1 cellular context compared by ENCODE assay signal in genomic region chr1:221025391-221026355, GRCh38.
TF ChIP-seq lines count a peak whose summit lies in the region.

No MANE protein-coding gene starts in this region.

TF ChIP-seq in GM23338, 12 proteins besides CTCF, POLR2A, EP300 and RAD21:
- TF ChIP-seq ZNF462 (CRISPR knock-in tag; IDR thresholded peaks at IDR 0.05) (no peak), EZH2 (IDR thresholded peaks at IDR 0.05; ENCODE audit: low read depth, unreplicated experiment) (no peak), STAT1 (IDR thresholded peaks at IDR 0.05; ENCODE audit: unreplicated experiment) (no peak), ZNF331 (CRISPR knock-in tag; IDR thresholded peaks at IDR 0.05; ENCODE audit: low read depth) (no peak), POLR2AphosphoS5 (IDR thresholded peaks at IDR 0.05; ENCODE audit: low read depth) (no peak), NANOG (IDR thresholded peaks at IDR 0.05; ENCODE audit: borderline replicate concordance) (no peak), EZH2phosphoT487 (IDR thresholded peaks at IDR 0.05; ENCODE audit: unreplicated experiment) (no peak), JUNB (IDR thresholded peaks at IDR 0.05; ENCODE audit: unreplicated experiment) (no peak), ZNF114 (CRISPR knock-in tag; IDR thresholded peaks at IDR 0.05) (no peak), REST (IDR thresholded peaks at IDR 0.05; ENCODE audit: unreplicated experiment) (no peak), CREB1 (CRISPR knock-in tag; IDR thresholded peaks at IDR 0.05; ENCODE audit: low read depth) (no peak)
